8 cellular contexts compared by ENCODE assay signal in the genomic region with DNA sequence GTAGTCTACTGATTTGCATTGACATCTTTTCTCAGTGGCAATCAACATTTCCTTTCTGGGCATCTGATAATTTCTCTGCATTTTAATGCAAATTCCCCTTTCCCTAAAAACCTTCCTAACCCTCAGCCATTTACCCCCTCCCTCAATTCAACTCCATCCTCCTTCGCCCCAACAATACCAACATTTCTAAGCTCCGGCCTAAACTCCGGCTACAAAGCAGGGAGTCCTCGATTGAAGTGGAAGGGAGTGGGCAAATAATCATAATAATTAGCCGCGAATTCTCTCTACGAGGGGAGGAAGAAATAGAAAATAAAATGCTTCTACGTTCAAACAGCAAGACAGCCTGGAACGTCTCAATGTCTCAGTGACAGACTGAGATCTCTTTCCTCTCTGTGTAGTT. TPM values are rescaled to one million over a fixed set of nuclear protein-coding genes. Genes with fewer than 3 reads are reported as not detected.
DNase-seq lines count a peak whose midpoint lies in the region; ATAC-seq and TF ChIP-seq lines count a peak whose summit lies in the region.

No MANE protein-coding gene starts in this region.

- H3K36me3 ChIP-seq in BJ (ENCODE audit: control insufficient read depth, insufficient read depth, low read length): peaks cover 2% of the 10 kb centered on the region; the same call in 1 of the 2 replicates
- peaks cover 26% of the 10 kb centered on the region for H3K36me3 ChIP-seq in HUES6 (ENCODE audit: control insufficient read depth, insufficient read depth, low read length)
- H3K36me3 ChIP-seq in muscle layer of duodenum (ENCODE audit: control insufficient read depth in 1 of 2, insufficient read depth in 2 of 2, low read length in 2 of 2): no peaks in the 10 kb centered on the region

- POLR2A ChIA-PET in BJ (lab: Charles Lee) (no interaction called here), MCF 10A (lab: Yijun Ruan, JAX) (interaction anchor here (0.7 to 1.5 kb wide), 3 partner anchors 9 to 450 kb away, joined by 3 to 4 read pairs (median 3); no protein-coding TSS in a partner anchor)

- H3K9ac ChIP-seq in HUES6 (ENCODE audit: low read length): peak overlapping the region; percentile 90

- no peaks in the 10 kb centered on the region for H3K9me3 ChIP-seq in HUES6 (ENCODE audit: control insufficient read depth, insufficient read depth, low read depth, low read length)
- H3K9me3 ChIP-seq in muscle layer of duodenum (ENCODE audit: control insufficient read depth in 1 of 2, low read length in 2 of 2): no peaks in the 10 kb centered on the region

- H3K9me3 Mint-ChIP-seq in MCF 10A (ENCODE audit: unreplicated experiment): no peaks in the 10 kb centered on the region

- intact Hi-C loops in MCF 10A (cut with micrococcal nuclease): no loop called here

- H3K4me1 ChIP-seq in HUES6 (ENCODE audit: control insufficient read depth, insufficient read depth, low read length) (peaks cover 34% of the 10 kb centered on the region), muscle layer of duodenum (ENCODE audit: control insufficient read depth in 1 of 2, insufficient read depth in 2 of 2, low read length in 2 of 2) (peaks cover 10 to 53% of the 10 kb centered on the region in 2 donors)

- H3K27me3 ChIP-seq in BJ (ENCODE audit: control insufficient read depth, insufficient read depth, low read length) (no peaks in the 10 kb centered on the region), HUES6 (ENCODE audit: control insufficient read depth, insufficient read depth, low read length) (no peaks in the 10 kb centered on the region), muscle layer of duodenum (ENCODE audit: low read depth, low read length) (peaks cover 8% of the 10 kb centered on the region)

- H3K4me1 Mint-ChIP-seq in MCF 10A (ENCODE audit: insufficient read depth, unreplicated experiment): peaks cover 9% of the 10 kb centered on the region

- H3K36me3 Mint-ChIP-seq in MCF 10A (ENCODE audit: insufficient read depth, unreplicated experiment): peaks cover 20% of the 10 kb centered on the region

- ATAC-seq in GM21737 (IDR thresholded peaks at IDR 0.05; ENCODE audit: unreplicated experiment) (no peak), HG02981 (IDR thresholded peaks at IDR 0.05; ENCODE audit: unreplicated experiment) (no peak)

- BruUV-seq in MCF 10A (replicated peaks; lab: Mats Ljungman, UMichigan): no TSS peak

- CTCF ChIA-PET in BJ (lab: Yijun Ruan, JAX): interaction anchor here (1.8 to 2.8 kb wide), 3 partner anchors 9 to 65 kb away, joined by 5 to 19 read pairs (median 15); no protein-coding TSS in a partner anchor
- CTCF ChIA-PET in MCF 10A (lab: Yijun Ruan, JAX): interaction anchor here (0.6 to 2.3 kb wide), 12 partner anchors 9 to 1786 kb away, joined by 3 to 23 read pairs (median 8); no protein-coding TSS in a partner anchor

- H3K27me3 Mint-ChIP-seq in MCF 10A (ENCODE audit: insufficient read depth, unreplicated experiment): no peaks in the 10 kb centered on the region

- no peak for TF ChIP-seq CTCF in BJ (IDR thresholded peaks at IDR 0.05; ENCODE audit: insufficient read depth, low read depth, low read length)
- no peak for TF ChIP-seq CTCF in MCF 10A (IDR thresholded peaks at IDR 0.05; ENCODE audit: unreplicated experiment)

- H3K4me3 ChIP-seq in BJ (ENCODE audit: low read depth, low read length): peak overlapping the region; percentile 85
- H3K4me3 ChIP-seq in HUES6 (ENCODE audit: low read depth, low read length): peak overlapping the region; percentile 88
- peak overlapping the region; percentile 74 to 93 for H3K4me3 ChIP-seq in muscle layer of duodenum (ENCODE audit: low read depth in 1 of 2, low read length in 2 of 2)

- H3K4me3 Mint-ChIP-seq in MCF 10A (ENCODE audit: unreplicated experiment): peak overlapping the region; percentile 88

- peak overlapping the region; percentile 91 for H3K27ac ChIP-seq in HUES6 (ENCODE audit: low read depth, low read length)
- H3K27ac ChIP-seq in muscle layer of duodenum (ENCODE audit: low read length): peak overlapping the region; percentile 80

- H3K27ac Mint-ChIP-seq in MCF 10A (ENCODE audit: low read depth, unreplicated experiment): peak overlapping the region; percentile 76

- no peak for DNase-seq in BJ (ENCODE audit: low read depth)
- no peak for DNase-seq in MCF 10A (ENCODE audit: unreplicated experiment)
- no peak for DNase-seq in SW 1271 (lab: John Stamatoyannopoulos, UW)
- no peak for DNase-seq in HUDEP-2 (lab: John Stamatoyannopoulos, UW; ENCODE audit: unreplicated experiment in 76 of 76)

RNA-seq across cellular contexts. Expression of gene BCL11A, which starts 4.6 kb away (rescaled TPM):
- 0.60 and 1.4 TPM in 2 replicates for polyA plus RNA-seq in BJ (2011; rRNA removed)
- polyA minus RNA-seq in BJ (2011; rRNA and poly(A)+ RNA removed): 3.1 and 4.2 TPM in 2 replicates
- 4.3 and 5.3 TPM in 2 replicates for total RNA-seq in MCF 10A (2022)
